1 cellular context compared by ENCODE assay signal in genomic region chr5:147092044-147092443, GRCh38.
TF ChIP-seq lines count a peak whose summit lies in the region.

No MANE protein-coding gene starts in this region.

TF ChIP-seq in GM23338, 12 proteins besides CTCF, POLR2A, EP300 and RAD21 (continued from another document):
- no peak for TF ChIP-seq ZNF462 (CRISPR knock-in tag; IDR thresholded peaks at IDR 0.05)
- TF ChIP-seq JUNB (IDR thresholded peaks at IDR 0.05; ENCODE audit: unreplicated experiment), result no peak
- TF ChIP-seq ZNF114 (CRISPR knock-in tag; IDR thresholded peaks at IDR 0.05), result no peak
- no peak for TF ChIP-seq EZH2phosphoT487 (IDR thresholded peaks at IDR 0.05; ENCODE audit: unreplicated experiment)
TF ChIP-seq in GM23338: peak in this region for 0.
